ENCODE assay signal across 1 cellular context in the genomic region with DNA sequence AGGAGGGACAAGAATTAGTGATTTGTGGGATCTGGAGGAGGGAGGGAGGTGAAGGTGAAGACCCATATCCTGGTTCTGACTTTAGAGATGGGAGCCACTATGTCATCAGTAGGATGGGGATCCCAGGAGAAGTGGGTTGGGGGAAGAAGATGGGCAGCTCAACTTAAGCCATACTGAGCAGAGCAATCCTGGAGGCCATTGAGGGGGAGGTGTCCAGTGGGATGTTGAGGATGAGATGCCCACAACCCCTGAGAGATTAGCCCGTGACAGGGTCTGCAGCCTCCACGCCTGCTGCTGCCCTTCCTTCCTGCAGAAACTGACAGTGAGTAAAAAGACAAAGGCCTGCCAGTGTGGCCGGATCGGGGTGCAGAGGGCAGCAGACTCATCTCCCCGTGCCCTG.
A peak's percentile ranks its signal among the peaks of the same experiment; 100 is the strongest.
TF ChIP-seq lines count a peak whose summit lies in the region.

No MANE protein-coding gene starts in this region.

TF ChIP-seq in K562, 482 proteins besides CTCF, POLR2A, EP300 and RAD21:
- TF ChIP-seq KDM1A (IDR thresholded peaks at IDR 0.05) (0 out of 4 replicates have a peak, but pooled peaks of 1 of the 2 experiments have one; percentile 21), ZBTB11 (CRISPR knock-in tag; IDR thresholded peaks at IDR 0.05) (no peak), ZFP36 (IDR thresholded peaks at IDR 0.05; ENCODE audit: low read depth, low read length, partially characterized antibody) (peak; percentile 95), SAP30 (IDR thresholded peaks at IDR 0.05; ENCODE audit: borderline replicate concordance, insufficient read depth, low read depth, low read length, poor library complexity, severe bottlenecking) (no peak), RBM25 (IDR thresholded peaks at IDR 0.05; ENCODE audit: low read depth, low read length, severe bottlenecking) (peak; percentile 36), NFXL1 (CRISPR knock-in tag; IDR thresholded peaks at IDR 0.05) (no peak), E2F3 (CRISPR knock-in tag; IDR thresholded peaks at IDR 0.05) (no peak), TRIM28 (IDR thresholded peaks at IDR 0.05) (no peak), FOXJ2 (tag; IDR thresholded peaks at IDR 0.05) (no peak)
